Comparison of ENCODE assay signal across 10 cellular contexts in the genomic region with DNA sequence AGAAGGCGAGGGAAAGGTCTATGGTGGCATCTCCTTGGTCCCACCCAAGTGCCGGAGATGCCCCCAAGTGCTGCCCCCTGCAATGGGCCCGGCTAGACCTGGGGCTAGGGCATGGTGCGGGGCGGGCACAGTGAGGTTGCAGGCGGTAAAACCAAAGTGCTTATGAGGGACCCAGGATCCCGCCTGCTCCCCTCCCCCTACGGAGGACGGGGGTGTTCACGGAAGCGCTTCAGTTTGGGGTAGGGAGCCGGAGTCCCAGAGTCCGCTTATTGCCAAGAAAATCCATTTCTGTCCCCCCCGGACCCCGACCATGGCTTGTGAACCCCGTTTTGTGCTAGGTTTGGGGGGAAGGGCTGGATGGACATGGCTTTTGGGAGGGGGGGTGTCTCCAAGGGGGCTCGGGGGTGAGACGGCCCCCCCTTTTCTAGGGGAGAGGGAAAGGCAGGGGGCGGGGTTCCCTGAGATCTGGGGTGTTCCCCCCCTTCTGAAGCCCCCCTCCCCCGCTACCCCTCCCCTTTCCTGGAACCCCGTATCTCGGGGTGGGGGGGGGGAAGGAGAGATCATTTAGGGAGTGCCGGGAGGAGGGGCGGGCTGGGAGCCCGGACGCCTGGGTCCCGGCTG. TPM values are rescaled to one million over a fixed set of nuclear protein-coding genes. Genes with fewer than 3 reads are reported as not detected.
DNase-seq lines count a peak whose midpoint lies in the region; ATAC-seq and TF ChIP-seq lines count a peak whose summit lies in the region.
"Had no signal": no experiment of that assay in that cellular context is flagged by ENCODE, and none has a peak within 500 bp of the region (broad histone marks: within the 10 kb centered on the region; RNA-seq: fewer than 3 reads in every experiment).

No MANE protein-coding gene starts in this region.

- DNase-seq in T-helper 1 cell: no peak
- DNase-seq in lower lobe of right lung: no peak
- DNase-seq in testis: no peak
- no peak for DNase-seq in NCI-H2171 (lab: John Stamatoyannopoulos, UW)
- no peak for DNase-seq in NCI-H345 treated with DMSO at 0.1 percent for 48 hours (lab: John Stamatoyannopoulos, UW; ENCODE audit: unreplicated experiment)
- no peak for DNase-seq in NCI-H1105 (lab: John Stamatoyannopoulos, UW)
- DNase-seq: NCI-H1930 had no signal

- peaks cover 20% of the 10 kb centered on the region for H3K27me3 Mint-ChIP-seq in T-helper 1 cell treated with Interleukin-12 subunit alpha and Interleukin-12 subunit beta and Interleukin-4 antibody, amounts not matched to agents 30 μg/mL and 1 μg/mL, for 36 hours (ENCODE audit: low read depth)
- no peaks in the 10 kb centered on the region for H3K27me3 Mint-ChIP-seq in brain

- H3K27me3 ChIP-seq in lower lobe of right lung (ENCODE audit: low read depth): no peaks in the 10 kb centered on the region
- no peaks in the 10 kb centered on the region for H3K27me3 ChIP-seq in testis

- ATAC-seq in lower lobe of right lung: peak; percentile 2 to 10

- H3K27ac ChIP-seq in lower lobe of right lung (no peak overlapping the region), testis (peak overlapping the region; percentile 40 to 82)

- H3K4me3 Mint-ChIP-seq in T-helper 1 cell treated with Interleukin-12 subunit alpha and Interleukin-12 subunit beta and Interleukin-4 antibody, amounts not matched to agents 30 μg/mL and 1 μg/mL, for 36 hours: peak overlapping the region; percentile 56
- H3K4me3 Mint-ChIP-seq in brain: peak overlapping the region in 4 of 5 experiments; percentile 45 to 69 (median 59)

- intact Hi-C loops in lower lobe of right lung (cut with DNase I) (no loop called here), testis (cut with DNase I; ENCODE audit: low total_unique reads) (loop anchor here (10.0 kb wide), 2 partner anchors 85 to 145 kb away; partner anchors contain the start of genes CBX5 and HNRNPA1)

- peaks cover 12% of the 10 kb centered on the region for H3K36me3 ChIP-seq in lower lobe of right lung
- no peaks in the 10 kb centered on the region for H3K36me3 ChIP-seq in testis (ENCODE audit: low read depth, missing control alignments)

- no peak for TF ChIP-seq POLR2A in testis (IDR thresholded peaks at IDR 0.05)

- peak overlapping the region; percentile 46 for H3K4me3 ChIP-seq in lower lobe of right lung
- peak overlapping the region; percentile 37 to 58 for H3K4me3 ChIP-seq in testis
- H3K4me3 ChIP-seq: lung had no signal

- TF ChIP-seq CTCF in brain (conservative IDR thresholded peaks at IDR 0.05) (no peak), lower lobe of right lung (IDR thresholded peaks at IDR 0.05) (no peak), testis (IDR thresholded peaks at IDR 0.05) (no peak)

- H3K4me1 Mint-ChIP-seq in T-helper 1 cell treated with Interleukin-12 subunit alpha and Interleukin-12 subunit beta and Interleukin-4 antibody, amounts not matched to agents 30 μg/mL and 1 μg/mL, for 36 hours (ENCODE audit: low read depth): peaks cover 29% of the 10 kb centered on the region
- peaks cover 74% of the 10 kb centered on the region for H3K4me1 Mint-ChIP-seq in brain

- no peaks in the 10 kb centered on the region for H3K9me3 Mint-ChIP-seq in T-helper 1 cell treated with Interleukin-12 subunit alpha and Interleukin-12 subunit beta and Interleukin-4 antibody, amounts not matched to agents 30 μg/mL and 1 μg/mL, for 36 hours
- no peaks in the 10 kb centered on the region for H3K9me3 Mint-ChIP-seq in brain

- H3K9me3 ChIP-seq in lower lobe of right lung (no peaks in the 10 kb centered on the region), testis (no peaks in the 10 kb centered on the region)

- WGBS in testis, 2 donors: 7 to 17% methylated on average over 26 to 27 of the region's 27 CpGs

- H3K4me1 ChIP-seq in lower lobe of right lung: peaks cover 44% of the 10 kb centered on the region
- H3K4me1 ChIP-seq in testis: peaks cover 37% of the 10 kb centered on the region

- H3K27ac Mint-ChIP-seq in T-helper 1 cell treated with Interleukin-12 subunit alpha and Interleukin-12 subunit beta and Interleukin-4 antibody, amounts not matched to agents 30 μg/mL and 1 μg/mL, for 36 hours: no peak overlapping the region
- H3K27ac Mint-ChIP-seq in brain: peak overlapping the region in 3 of 5 experiments; percentile 32 to 85 (median 80)

- no peaks in the 10 kb centered on the region for H3K36me3 Mint-ChIP-seq in T-helper 1 cell treated with Interleukin-12 subunit alpha and Interleukin-12 subunit beta and Interleukin-4 antibody, amounts not matched to agents 30 μg/mL and 1 μg/mL, for 36 hours (ENCODE audit: low read depth)
- H3K36me3 Mint-ChIP-seq in brain: no peaks in the 10 kb centered on the region

RNA-seq across cellular contexts. Expression of gene GPR84, which starts 5.4 kb away (rescaled TPM):
- polyA plus RNA-seq in brain (ENCODE audit: insufficient read depth, low read depth, low replicate concordance) (not detected), testis (ENCODE audit: insufficient read depth, low read depth, low replicate concordance) (0.58 TPM)
- total RNA-seq in lower lobe of right lung (0.65 TPM), testis (under 1 TPM in 1 of 2 donors, not detected in 1; 0.43 TPM)

RNA-seq across cellular contexts. Expression of gene ZNF385A, which starts 14.8 kb away (rescaled TPM):
- polyA plus RNA-seq in brain (ENCODE audit: insufficient read depth, low read depth, low replicate concordance): 109 TPM
- 28.3 TPM for total RNA-seq in lower lobe of right lung
- 1 to 10 TPM; 3.5 to 5.6 TPM for total RNA-seq in testis
- 10.9 TPM for polyA plus RNA-seq in testis (ENCODE audit: insufficient read depth, low read depth, low replicate concordance)

RNA-seq across cellular contexts. Expression of gene COPZ1, which starts 44.8 kb away (rescaled TPM):
- polyA plus RNA-seq in brain (ENCODE audit: insufficient read depth, low read depth, low replicate concordance): 220 TPM
- 129 TPM for total RNA-seq in lower lobe of right lung
- 10 to 100 TPM; 45.9 to 63.9 TPM for total RNA-seq in testis
- 123 TPM for polyA plus RNA-seq in testis (ENCODE audit: insufficient read depth, low read depth, low replicate concordance)

RNA-seq across cellular contexts. Expression of gene ITGA5, which starts 49.4 kb away (rescaled TPM):
- polyA plus RNA-seq in brain (ENCODE audit: insufficient read depth, low read depth, low replicate concordance) (12.0 TPM), testis (ENCODE audit: insufficient read depth, low read depth, low replicate concordance) (16.3 TPM)
- total RNA-seq in lower lobe of right lung (97.1 TPM), testis (10 to 100 TPM in 1 of 2 donors, 1 to 10 TPM in 1; 9.0 to 10.7 TPM)
